9 cellular contexts compared by ENCODE assay signal in the genomic region with DNA sequence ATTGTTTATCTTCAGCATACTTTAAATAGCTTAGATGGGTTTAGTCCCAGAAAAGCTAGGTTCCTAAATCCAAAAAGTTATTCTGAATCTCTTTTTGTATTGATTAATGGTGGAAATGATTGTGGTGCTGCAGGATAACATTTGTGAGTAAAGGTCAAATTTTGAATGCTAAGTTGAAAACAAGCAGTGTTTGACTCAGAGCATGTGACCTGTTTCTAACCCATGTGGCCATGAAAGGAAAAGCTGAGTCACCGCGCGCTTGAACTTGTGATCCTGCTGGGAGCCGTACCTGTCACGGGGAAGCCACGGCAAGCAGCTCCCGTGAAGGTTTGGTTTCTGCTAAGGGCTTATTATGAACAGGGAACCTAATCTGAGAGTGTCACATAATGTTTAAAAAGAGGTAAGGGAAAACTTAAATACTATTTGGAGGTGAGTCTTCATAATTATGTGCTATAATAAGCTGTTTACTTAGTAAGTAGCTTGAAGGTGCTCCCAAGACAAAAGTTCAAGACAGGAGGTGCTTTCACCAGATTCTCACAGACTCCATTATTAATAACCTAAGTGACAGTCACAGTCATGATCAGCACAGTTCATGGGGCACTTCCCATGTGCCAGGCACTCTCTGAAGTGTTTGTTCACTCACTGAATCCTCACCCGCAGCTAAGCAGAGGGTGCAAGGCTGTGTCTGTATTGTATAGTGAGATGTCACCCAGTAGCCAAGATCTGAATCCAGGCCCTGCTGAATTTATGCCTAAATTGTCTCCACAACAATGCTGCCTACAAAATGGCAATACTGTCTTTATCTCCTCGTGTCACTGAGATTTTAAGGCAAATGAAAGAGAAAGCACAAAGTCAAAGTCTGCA.
DNase-seq lines count a peak whose midpoint lies in the region; ATAC-seq, FAIRE-seq and TF ChIP-seq lines count a peak whose summit lies in the region.
"Had no signal": no experiment of that assay in that cellular context is flagged by ENCODE, and none has a peak within 500 bp of the region (broad histone marks: within the 10 kb centered on the region; RNA-seq: fewer than 3 reads in every experiment).

No MANE protein-coding gene starts in this region.

- peak; percentile 84 for DNase-seq in Caki2 (ENCODE audit: low read depth)
- peak; percentile 89 for DNase-seq in HT1080 (ENCODE audit: low read depth)
- DNase-seq in T-helper 9 cell, result peak; percentile 41
- peak; percentile 51 to 89 (median 56) for DNase-seq in K562 (ENCODE audit: extremely low read depth in 1 of 4, low spot score in 3 of 4)
- peak; percentile 45 to 60 for DNase-seq in stimulated activated CD4-positive, alpha-beta T cell treated with anti-CD3 and anti-CD28 coated beads, Interleukin-15, amount 100 ng/mL, for 1 hour (ENCODE audit: low read depth in 1 of 2, low spot score in 1 of 2)
- no peak for DNase-seq in NCI-H524 treated with DMSO at 0.1 percent for 48 hours (lab: John Stamatoyannopoulos, UW)

- no peak for TF ChIP-seq CTCF in K562 (IDR thresholded peaks at IDR 0.05 in 2 of 3, conservative IDR thresholded peaks at IDR 0.05 in 1 of 3; ENCODE audit: insufficient read depth in 2 of 3, low read depth in 1 of 3, low read length in 3 of 3)

- H3K36me3 ChIP-seq in K562 (ENCODE audit: control insufficient read depth, insufficient read depth, low read length), result no peaks in the 10 kb centered on the region

- CTCF ChIA-PET in K562 (lab: Yijun Ruan, JAX; ENCODE audit: low intra/inter-chr PET ratio), result no interaction called here

- no peaks in the 10 kb centered on the region for H4K20me1 ChIP-seq in K562 (replicated peaks; ENCODE audit: control insufficient read depth, insufficient read depth, low read length)

- H3K9me1 ChIP-seq in K562 (ENCODE audit: control insufficient read depth, insufficient read depth, low read length), result no peaks in the 10 kb centered on the region

- TF ChIP-seq EP300 in K562 (IDR thresholded peaks at IDR 0.05; ENCODE audit: low read length), result peak; percentile 39; the same call in 1 of the 2 replicates

- no peaks in the 10 kb centered on the region; the same call in 1 of the 2 replicates for H3K9me3 ChIP-seq in K562 (replicated peaks; ENCODE audit: control insufficient read depth, insufficient read depth, low read depth, low read length)

- 19% methylated on average over 9 of the region's 9 CpGs for WGBS in K562 (ENCODE audit: insufficient coverage, low coverage, missing lambda C conversion rate)

- no peak for TF ChIP-seq RAD21 in K562 (CRISPR knock-in tag; conservative IDR thresholded peaks at IDR 0.05 in 1 of 2, IDR thresholded peaks at IDR 0.05 in 1 of 2)

- TF ChIP-seq POLR2A in K562 (conservative IDR thresholded peaks at IDR 0.05), result no peak

- H3K79me2 ChIP-seq in K562 (ENCODE audit: control insufficient read depth, insufficient read depth, low read length), result no peaks in the 10 kb centered on the region

- H3K27me3 ChIP-seq in K562 (ENCODE audit: control insufficient read depth in 2 of 2, insufficient read depth in 2 of 2, low read length in 2 of 2), result no peaks in the 10 kb centered on the region

- in situ Hi-C loops in Caki2 (cut with HindIII; ENCODE audit: low pct_unique_long_range_greater_than_20kb, low sequenced_read_pairs) (no loop called here), K562 (cut with MboI) (loop anchor here (25.0 kb wide), 1 partner anchor 579 kb away; no protein-coding TSS in a partner anchor)

- ATAC-seq in GM21381 (IDR thresholded peaks at IDR 0.05; ENCODE audit: unreplicated experiment) (peak; percentile 92), K562 (peak; percentile 97)

- peak; percentile 90 for FAIRE-seq in K562 (lab: Jason Lieb, UNC)
- FAIRE-seq in islet of Langerhans (lab: Jason Lieb, UNC), result peak; percentile 96

- peak overlapping the region; percentile 95 for H2AFZ ChIP-seq in K562 (ENCODE audit: low read depth, low read length)

- H3K9ac ChIP-seq in K562 (ENCODE audit: insufficient read depth in 1 of 2, low read depth in 2 of 2, low read length in 2 of 2), result peak overlapping the region in 1 of 2 experiments; percentile 56; a peak in 2 of 4 replicates

- no peak overlapping the region for H3K4me3 ChIP-seq in K562

- intact Hi-C loops in K562 (cut with micrococcal nuclease), result no loop called here

- H3K27ac ChIP-seq in K562 (ENCODE audit: extremely low read depth, low read depth, low read length), result peak overlapping the region; percentile 84
- H3K27ac ChIP-seq: VCaP had no signal

- POLR2A ChIA-PET in K562 (lab: Yijun Ruan, JAX), result no interaction called here

- BruUV-seq in K562 (replicated peaks; lab: Mats Ljungman, UMichigan), result TSS peak; percentile 64

- peaks cover under 1 to 17% of the 10 kb centered on the region in 2 experiments; a peak in 3 of 5 replicates for H3K4me1 ChIP-seq in K562 (replicated peaks in 1 of 2; ENCODE audit: control insufficient read depth in 2 of 2, insufficient read depth in 2 of 2, low read length in 2 of 2)

- peak overlapping the region; percentile 61; the same call in 1 of the 2 replicates for H3K4me2 ChIP-seq in K562 (ENCODE audit: insufficient read depth, low read length)

TF ChIP-seq in K562, 482 proteins besides CTCF, POLR2A, EP300 and RAD21 (continues in another document):
- TF ChIP-seq MAFK (IDR thresholded peaks at IDR 0.05; ENCODE audit: low read length) (peak; percentile 73), HES1 (IDR thresholded peaks at IDR 0.05; ENCODE audit: low read depth) (no peak), ZNF778 (CRISPR knock-in tag; IDR thresholded peaks at IDR 0.05) (no peak), RERE (CRISPR knock-in tag; IDR thresholded peaks at IDR 0.05; ENCODE audit: borderline replicate concordance) (no peak), ATF1 (CRISPR knock-in tag; IDR thresholded peaks at IDR 0.05) (no peak), ATF1 (tag; IDR thresholded peaks at IDR 0.05) (no peak), MEF2D (tag; conservative IDR thresholded peaks at IDR 0.05; ENCODE audit: low read depth) (0 out of 2 replicates have a peak, but pooled peaks have one; percentile 13), ZBTB7A (IDR thresholded peaks at IDR 0.05; ENCODE audit: borderline replicate concordance, control insufficient read depth, low read depth, low read length) (no peak), ZNF445 (CRISPR knock-in tag; IDR thresholded peaks at IDR 0.05; ENCODE audit: low read depth) (no peak), ZNF239 (CRISPR knock-in tag; IDR thresholded peaks at IDR 0.05) (no peak)
- TF ChIP-seq, protein P1, sequence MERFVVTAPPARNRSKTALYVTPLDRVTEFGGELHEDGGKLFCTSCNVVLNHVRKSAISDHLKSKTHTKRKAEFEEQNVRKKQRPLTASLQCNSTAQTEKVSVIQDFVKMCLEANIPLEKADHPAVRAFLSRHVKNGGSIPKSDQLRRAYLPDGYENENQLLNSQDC (CRISPR knock-in tag; IDR thresholded peaks at IDR 0.05), result no peak
- TF ChIP-seq, protein P2, sequence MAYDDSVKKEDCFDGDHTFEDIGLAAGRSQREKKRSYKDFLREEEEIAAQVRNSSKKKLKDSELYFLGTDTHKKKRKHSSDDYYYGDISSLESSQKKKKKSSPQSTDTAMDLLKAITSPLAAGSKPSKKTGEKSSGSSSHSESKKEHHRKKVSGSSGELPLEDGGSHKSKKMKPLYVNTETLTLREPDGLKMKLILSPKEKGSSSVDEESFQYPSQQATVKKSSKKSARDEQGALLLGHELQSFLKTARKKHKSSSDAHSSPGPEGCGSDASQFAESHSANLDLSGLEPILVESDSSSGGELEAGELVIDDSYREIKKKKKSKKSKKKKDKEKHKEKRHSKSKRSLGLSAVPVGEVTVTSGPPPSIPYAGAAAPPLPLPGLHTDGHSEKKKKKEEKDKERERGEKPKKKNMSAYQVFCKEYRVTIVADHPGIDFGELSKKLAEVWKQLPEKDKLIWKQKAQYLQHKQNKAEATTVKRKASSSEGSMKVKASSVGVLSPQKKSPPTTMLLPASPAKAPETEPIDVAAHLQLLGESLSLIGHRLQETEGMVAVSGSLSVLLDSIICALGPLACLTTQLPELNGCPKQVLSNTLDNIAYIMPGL (CRISPR knock-in tag; IDR thresholded peaks at IDR 0.05), result no peak
